Comparison of ENCODE assay signal across 8 cellular contexts in genomic region chr7:108525985-108526767, GRCh38. TPM values are rescaled to one million over a fixed set of nuclear protein-coding genes. Genes with fewer than 3 reads are reported as not detected.
A peak's percentile ranks its signal among the peaks of the same experiment; 100 is the strongest.
DNase-seq lines count a peak whose midpoint lies in the region; ATAC-seq, FAIRE-seq and TF ChIP-seq lines count a peak whose summit lies in the region.

Gene PNPLA8 (minus strand): TSS chr7:108526135. CDS start chr7:108515491, 10,644 bp downstream.

- H3K4me1 ChIP-seq in IMR-90 (ENCODE audit: control insufficient read depth, insufficient read depth, low read length) (peaks cover 4% of the 10 kb centered on the region; the same call in 1 of the 2 replicates), endothelial cell of umbilical vein (ENCODE audit: control insufficient read depth, extremely low read depth, insufficient read depth, low read length) (peaks cover 17% of the 10 kb centered on the region)

- peaks cover 6% of the 10 kb centered on the region; the same call in 1 of the 2 replicates for H4K20me1 ChIP-seq in IMR-90 (ENCODE audit: insufficient read depth, low read length)
- no peaks in the 10 kb centered on the region for H4K20me1 ChIP-seq in endothelial cell of umbilical vein (replicated peaks; ENCODE audit: control insufficient read depth, extremely low read depth, insufficient read depth, low read length)

- no peaks in the 10 kb centered on the region for H3K27me3 ChIP-seq in IMR-90 (ENCODE audit: control insufficient read depth, insufficient read depth, low read length)
- no peaks in the 10 kb centered on the region for H3K27me3 ChIP-seq in endothelial cell of umbilical vein (ENCODE audit: control insufficient read depth in 2 of 2, insufficient read depth in 2 of 2, low read length in 2 of 2)

- peak within 1 kb of the TSS; percentile 77 for H2AK9ac ChIP-seq in IMR-90 (replicated peaks; ENCODE audit: low read depth, low read length, poor library complexity)

- H4K8ac ChIP-seq in IMR-90 (ENCODE audit: low read depth in 2 of 2, low read length in 2 of 2), result peak within 1 kb of the TSS; percentile 75 to 85

- H4K91ac ChIP-seq in IMR-90 (ENCODE audit: insufficient read depth, low read depth, low read length), result peak within 1 kb of the TSS; percentile 70

- peak within 1 kb of the TSS; percentile 73 for H3K56ac ChIP-seq in IMR-90 (ENCODE audit: extremely low read depth, insufficient read depth, low read length)

- H3K4me3 ChIP-seq in IMR-90 (ENCODE audit: insufficient read depth, low read depth, low read length), result peak within 1 kb of the TSS; percentile 67
- peak within 1 kb of the TSS; percentile 69 to 95 (median 73) for H3K4me3 ChIP-seq in endothelial cell of umbilical vein (replicated peaks in 1 of 3; ENCODE audit: insufficient read depth in 1 of 3, low read depth in 1 of 3, low read length in 3 of 3)

- no peak for TF ChIP-seq RAD21 in IMR-90 (IDR thresholded peaks at IDR 0.05; ENCODE audit: low read length)

- in situ Hi-C loops in IMR-90 (cut with MboI; ENCODE audit: low sequenced_read_pairs), result loop anchor here (5.0 kb wide), 1 partner anchor 46 kb away; no protein-coding TSS in a partner anchor

- peak within 1 kb of the TSS; percentile 86 for H2BK5ac ChIP-seq in IMR-90 (ENCODE audit: low read depth, low read length, poor library complexity, severe bottlenecking)

- peak within 1 kb of the TSS; percentile 79 for H3K9ac ChIP-seq in IMR-90 (ENCODE audit: low read depth, low read length)
- H3K9ac ChIP-seq in endothelial cell of umbilical vein (replicated peaks; ENCODE audit: extremely low read depth, insufficient read depth, low read length), result peak within 1 kb of the TSS; percentile 94

- H4K5ac ChIP-seq in IMR-90 (ENCODE audit: low read depth, low read length), result peak within 1 kb of the TSS; percentile 28

- WGBS in IMR-90 (ENCODE audit: extremely low coverage in 2 of 2, insufficient read length in 1 of 2), 2 experiments, result 0% methylated on average over 8 of the region's 64 CpGs; no CpG with 5 or more reads in 1 of the 2 experiments

- no peak for TF ChIP-seq CTCF in IMR-90 (conservative IDR thresholded peaks at IDR 0.05; ENCODE audit: low read depth, low read length)
- no peak for TF ChIP-seq CTCF in endothelial cell of umbilical vein (IDR thresholded peaks at IDR 0.05; ENCODE audit: extremely low read depth in 1 of 2, insufficient read depth in 1 of 2, low read depth in 1 of 2, low read length in 2 of 2)

- intact Hi-C loops in IMR-90 (cut with micrococcal nuclease) (no loop called here), endothelial cell of umbilical vein (cut with micrococcal nuclease) (loop anchor here (1.0 kb wide), 1 partner anchor 43 kb away; the partner anchor contains the start of genes DNAJB9 and THAP5)

- dilution Hi-C loops in IMR-90 (cut with HindIII; ENCODE audit: low sequenced_read_pairs, unreplicated experiment) (no loop called here), endothelial cell of umbilical vein (cut with MboI; ENCODE audit: extremely low pct_ligation_motif_present, low sequenced_read_pairs) (no loop called here)

- CTCF ChIA-PET in IMR-90 (lab: Yijun Ruan, JAX), result no interaction called here
- CTCF ChIA-PET in endothelial cell of umbilical vein (lab: Charles Lee), result interaction anchor here (0.9 to 1.6 kb wide), 4 partner anchors 9 to 29 kb away, joined by 3 to 5 read pairs (median 4); no protein-coding TSS in a partner anchor

- peak within 1 kb of the TSS; percentile 53 for H3K14ac ChIP-seq in IMR-90 (replicated peaks; ENCODE audit: low read depth, low read length)

- H2AFZ ChIP-seq in IMR-90 (replicated peaks; ENCODE audit: low read length, poor library complexity) (peak within 1 kb of the TSS; percentile 99), endothelial cell of umbilical vein (ENCODE audit: low read depth, low read length) (peak within 1 kb of the TSS; percentile 60)

- peaks cover 24% of the 10 kb centered on the region for H3K79me2 ChIP-seq in endothelial cell of umbilical vein (ENCODE audit: control insufficient read depth, insufficient read depth, low read length)

- ATAC-seq in GM21528 (IDR thresholded peaks at IDR 0.05; ENCODE audit: low FRiP score, unreplicated experiment) (peak; percentile 98), IMR-90 (ENCODE audit: low read depth) (peak; percentile 89)

- peak within 1 kb of the TSS; percentile 88 for H3K27ac ChIP-seq in IMR-90 (ENCODE audit: insufficient read depth, low read length)
- peak within 1 kb of the TSS; percentile 93 for H3K27ac ChIP-seq in endothelial cell of umbilical vein (ENCODE audit: insufficient read depth, low read depth, low read length)

- peak within 1 kb of the TSS; percentile 86 for H3K4me2 ChIP-seq in IMR-90 (ENCODE audit: low read depth, low read length)
- peak within 1 kb of the TSS; percentile 93 for H3K4me2 ChIP-seq in endothelial cell of umbilical vein (ENCODE audit: insufficient read depth, low read length)

- H3K79me1 ChIP-seq in IMR-90 (ENCODE audit: low read depth in 1 of 2, low read length in 2 of 2), result peaks cover 4 to 30% of the 10 kb centered on the region in 2 experiments; a peak in 2 of 4 replicates

- H2BK120ac ChIP-seq in IMR-90 (ENCODE audit: low read depth, low read length), result peak within 1 kb of the TSS; percentile 83

- H3K18ac ChIP-seq in IMR-90 (ENCODE audit: low read depth, low read length), result peak within 1 kb of the TSS; percentile 37

- peak; percentile 92 for FAIRE-seq in endothelial cell of umbilical vein (lab: Jason Lieb, UNC)

- peak within 1 kb of the TSS; percentile 86 for H3K4ac ChIP-seq in IMR-90 (ENCODE audit: low read depth, low read length)

- H3K23ac ChIP-seq in IMR-90 (ENCODE audit: low read depth, low read length), result peak within 1 kb of the TSS; percentile 75

- BruUV-seq in IMR-90 (replicated peaks; lab: Mats Ljungman, UMichigan) (no TSS peak), endothelial cell of umbilical vein (replicated peaks; lab: Mats Ljungman, UMichigan) (no TSS peak)

- peak within 1 kb of the TSS; percentile 18; the same call in 1 of the 3 replicates for H2BK15ac ChIP-seq in IMR-90 (ENCODE audit: low read depth, low read length)

- peak; percentile 100 for DNase-seq in DMS 273 (lab: John Stamatoyannopoulos, UW; ENCODE audit: unreplicated experiment)
- peak; percentile 99 for DNase-seq in IMR-90
- peak; percentile 98 for DNase-seq in OCI-M1 (lab: John Stamatoyannopoulos, UW)
- peak; percentile 100 for DNase-seq in activated T-cell treated with anti-CD3 and anti-CD28 coated beads for 24 hours (ENCODE audit: low read depth)
- DNase-seq in endothelial cell of umbilical vein (ENCODE audit: low read depth, low spot score), result peak; percentile 100
- DNase-seq in midbrain (lab: John Stamatoyannopoulos, UW), result peak; percentile 100
- peak; percentile 100 for DNase-seq in stimulated activated CD8-positive, alpha-beta memory T cell treated with anti-CD3 and anti-CD28 coated beads, Interleukin-2, amount 100 ng/mL, for 1 hour (ENCODE audit: low read depth in 2 of 2)

- POLR2A ChIA-PET in IMR-90 (lab: Charles Lee; ENCODE audit: unreplicated experiment) (no interaction called here), endothelial cell of umbilical vein (lab: Charles Lee) (interaction anchor here (1.2 to 2.3 kb wide), 2 partner anchors 43 to 70 kb away, joined by 3 to 9 read pairs; partner anchors contain the start of genes DNAJB9, NRCAM and THAP5)

- TF ChIP-seq POLR2A in IMR-90 (IDR thresholded peaks at IDR 0.05; ENCODE audit: low read depth, low read length), result peak; percentile 92
- TF ChIP-seq POLR2A in endothelial cell of umbilical vein (IDR thresholded peaks at IDR 0.05; ENCODE audit: low read depth, low read length), result peak; percentile 82

- no peaks in the 10 kb centered on the region for H3K9me1 ChIP-seq in IMR-90 (ENCODE audit: insufficient read depth, low read length)
- H3K9me1 ChIP-seq in endothelial cell of umbilical vein (replicated peaks; ENCODE audit: control insufficient read depth, extremely low read depth, insufficient read depth, low read length), result no peaks in the 10 kb centered on the region

- H2AK5ac ChIP-seq in IMR-90 (ENCODE audit: low read depth, low read length), result peak within 1 kb of the TSS; percentile 29; the same call in 1 of the 2 replicates

- H3K9me3 ChIP-seq in IMR-90 (ENCODE audit: control insufficient read depth, insufficient read depth, low read length) (no peaks in the 10 kb centered on the region), endothelial cell of umbilical vein (replicated peaks; ENCODE audit: control insufficient read depth, insufficient read depth, low read length) (no peaks in the 10 kb centered on the region)

- no peaks in the 10 kb centered on the region for H3K36me3 ChIP-seq in IMR-90 (ENCODE audit: control insufficient read depth, insufficient read depth, low read length)
- H3K36me3 ChIP-seq in endothelial cell of umbilical vein (ENCODE audit: control insufficient read depth in 2 of 2, extremely low read depth in 1 of 2, insufficient read depth in 2 of 2, low read length in 2 of 2), result no peaks in the 10 kb centered on the region

- no peak within 1 kb of the TSS for H2BK20ac ChIP-seq in IMR-90 (ENCODE audit: low read depth, low read length)

TF ChIP-seq in IMR-90, 13 proteins besides CTCF, POLR2A, EP300 and RAD21 (continues in another document):
- peak; percentile 96 for TF ChIP-seq CEBPB (IDR thresholded peaks at IDR 0.05; ENCODE audit: low read depth, low read length)
- peak; percentile 30; the same call in 1 of the 2 replicates for TF ChIP-seq RFX5 (IDR thresholded peaks at IDR 0.05; ENCODE audit: low read depth, low read length)
- TF ChIP-seq MXI1 (IDR thresholded peaks at IDR 0.05; ENCODE audit: borderline replicate concordance, low read depth, low read length), result peak; percentile 80; the same call in 1 of the 2 replicates
- no peak for TF ChIP-seq CHD1 (IDR thresholded peaks at IDR 0.05; ENCODE audit: low read depth, low read length)

TF ChIP-seq in endothelial cell of umbilical vein, 7 proteins besides CTCF, POLR2A, EP300 and RAD21 (continues in another document):
- TF ChIP-seq FOS (IDR thresholded peaks at IDR 0.05; ENCODE audit: borderline replicate concordance, insufficient read depth, low read length) (no peak), MAX (IDR thresholded peaks at IDR 0.05; ENCODE audit: insufficient read depth, insufficient read length) (peak; percentile 36)

RNA-seq across cellular contexts. Expression of gene PNPLA8, which starts in this region (rescaled TPM):
- total RNA-seq in IMR-90 (2012; rRNA removed) (14.5 and 23.9 TPM in 2 replicates), endothelial cell of umbilical vein (17.6 and 19.9 TPM in 2 replicates)
- polyA plus RNA-seq in IMR-90 (2012; rRNA removed) (6.1 and 7.0 TPM in 2 replicates), endothelial cell of umbilical vein (4.2 and 5.9 TPM in 2 replicates)
- 1.1 and 1.2 TPM in 2 replicates for polyA plus RNA-seq in IMR-90 (2012; cell fraction: cytosol; rRNA removed)
- 0.47 and 4.1 TPM in 2 replicates for polyA plus RNA-seq in IMR-90 (2012; cell fraction: nucleus; rRNA removed; ENCODE audit: low replicate concordance)
- polyA plus RNA-seq in endothelial cell of umbilical vein (2011; cell fraction: cytosol; rRNA removed), result 7.2 and 7.8 TPM in 2 replicates
- 7.1 and 9.5 TPM in 2 replicates for polyA plus RNA-seq in endothelial cell of umbilical vein (2011; cell fraction: nucleus; rRNA removed)
- 14.7 and 16.0 TPM in 2 replicates for polyA plus RNA-seq in endothelial cell of umbilical vein (2012)
- polyA minus RNA-seq in endothelial cell of umbilical vein, result 13.2 and 16.9 TPM in 2 replicates
- polyA minus RNA-seq in endothelial cell of umbilical vein (2011; cell fraction: cytosol; rRNA and poly(A)+ RNA removed), result 20.1 TPM
- 15.5 and 32.2 TPM in 2 replicates for polyA minus RNA-seq in endothelial cell of umbilical vein (2011; cell fraction: nucleus; rRNA and poly(A)+ RNA removed)

Comparison
In these comparisons a context has a peak if more than half of its experiments do, and no peak if none do; other contexts are left out.
1. Peak in every context shown above with its lines: DNase-seq, ATAC-seq, H3K4me3 ChIP-seq and H3K27ac ChIP-seq.